ENCODE assay signal across 31 cellular contexts in genomic region chr3:119792270-119792669, GRCh38. TPM values are rescaled to one million over a fixed set of nuclear protein-coding genes. Genes with fewer than 3 reads are reported as not detected.
"Had no signal": no experiment of that assay in that cellular context is flagged by ENCODE, and none has a peak within 500 bp of the region (broad histone marks: within the 10 kb centered on the region; RNA-seq: fewer than 3 reads in every experiment).

No MANE protein-coding gene starts in this region.

- H3K36me3 ChIP-seq: neutrophil, ovary, spleen, suprapubic skin, tibial artery, transverse colon, upper lobe of left lung, vagina had no signal

- DNase-seq: naive thymus-derived CD8-positive, alpha-beta T cell; nephron progenitor cell; nucleus accumbens; ovary; psoas muscle; right cardiac atrium; spleen; stimulated activated CD4-positive, alpha-beta T cell treated with anti-CD3 and anti-CD28 coated beads, Interleukin-12 subunit alpha, Interleukin-12 subunit beta, amount 100 ng/mL, for 4 hours; stimulated activated CD4-positive, alpha-beta T cell treated with anti-CD3 and anti-CD28 coated beads, Interleukin-1b, Interleukin-23, amount 100 ng/mL, for 48 hours; stimulated activated CD4-positive, alpha-beta T cell treated with anti-CD3 and anti-CD28 coated beads, Interleukin-4, amount 100 ng/mL, for 1 hour; stimulated activated CD4-positive, alpha-beta T cell treated with anti-CD3 and anti-CD28 coated beads, Interleukin-4, amount 100 ng/mL, for 4 hours; stimulated activated CD8-positive, alpha-beta memory T cell treated with anti-CD3 and anti-CD28 coated beads, Interleukin-4, amount 100 ng/mL, for 48 hours; stimulated activated naive CD4-positive, alpha-beta T cell; stimulated activated naive CD8-positive, alpha-beta T cell treated with anti-CD3 and anti-CD28 coated beads, Interleukin-15, amount 100 ng/mL, for 72 hours; stimulated activated naive CD8-positive, alpha-beta T cell treated with anti-CD3 and anti-CD28 coated beads, Interleukin-15, Interleukin-2, amounts not matched to agents 100 U/mL and 50 U/mL, for 24 hours; substantia nigra; testis; tibial artery; transverse colon had no signal

- H3K27ac ChIP-seq: neutrophil, ovary, parathyroid adenoma, psoas muscle, skin epidermis, spleen, suprapubic skin, testis, tibial artery, transverse colon, upper lobe of left lung, vagina had no signal

- H2AFZ ChIP-seq: parathyroid adenoma had no signal

- H3K36me3 Mint-ChIP-seq: naive thymus-derived CD8-positive, alpha-beta T cell; natural killer cell treated with Interleukin-12 subunit alpha and Interleukin-12 subunit beta and Interleukin-15 and Interleukin-18, amount 100 ng/mL, for 72 hours; stimulated activated memory B cell treated with anti-CD40 and anti-IgM and Interleukin-4, amounts not matched to agents 10 μg/mL and 1 μg/mL and 100 μg/mL, for 72 hours had no signal

- H3K4me3 Mint-ChIP-seq: naive thymus-derived CD8-positive, alpha-beta T cell; natural killer cell treated with Interleukin-12 subunit alpha and Interleukin-12 subunit beta and Interleukin-15 and Interleukin-18, amount 100 ng/mL, for 72 hours; nephron progenitor cell; neural crest cell; stimulated activated memory B cell treated with anti-CD40 and anti-IgM and Interleukin-4, amounts not matched to agents 10 μg/mL and 1 μg/mL and 100 μg/mL, for 72 hours; stimulated activated naive CD8-positive, alpha-beta T cell treated with anti-CD3 and anti-CD28 coated beads, Interleukin-15, amount 100 ng/mL, for 72 hours had no signal

- H3K4me3 ChIP-seq: ovary, psoas muscle, skin epidermis, smooth muscle cell, spleen, suprapubic skin, testis, tibial artery, transverse colon, upper lobe of left lung, vagina had no signal

- H3K4me1 ChIP-seq: parathyroid adenoma, psoas muscle, spleen, suprapubic skin, testis, tibial artery, upper lobe of left lung, vagina had no signal

- H3K9ac ChIP-seq: parathyroid adenoma had no signal

- H3K79me2 ChIP-seq: parathyroid adenoma had no signal

- H3K27me3 Mint-ChIP-seq: progenitor cell of endocrine pancreas had no signal

- H3K27me3 ChIP-seq: neutrophil, ovary, spleen, suprapubic skin, testis, tibial artery, transverse colon, upper lobe of left lung, vagina had no signal

- H3K4me1 Mint-ChIP-seq: naive thymus-derived CD8-positive, alpha-beta T cell; stimulated activated memory B cell treated with anti-CD40 and anti-IgM and Interleukin-4, amounts not matched to agents 10 μg/mL and 1 μg/mL and 100 μg/mL, for 72 hours; stimulated activated naive CD8-positive, alpha-beta T cell treated with anti-CD3 and anti-CD28 coated beads, Interleukin-15, amount 100 ng/mL, for 72 hours had no signal

- H3K9me3 ChIP-seq: neutrophil, ovary, psoas muscle, spleen, suprapubic skin, testis, tibial artery, transverse colon, upper lobe of left lung, vagina had no signal

- ATAC-seq: naive thymus-derived CD8-positive, alpha-beta T cell; natural killer cell treated with Interleukin-12 subunit alpha and Interleukin-12 subunit beta and Interleukin-15 and Interleukin-18, amount 100 ng/mL, for 72 hours; psoas muscle; right cardiac atrium; sciatic nerve; stimulated activated memory B cell treated with anti-CD40 and anti-IgM and Interleukin-4, amounts not matched to agents 10 μg/mL and 1 μg/mL and 100 μg/mL, for 72 hours; stimulated activated naive CD8-positive, alpha-beta T cell treated with anti-CD3 and anti-CD28 coated beads, Interleukin-15, amount 100 ng/mL, for 72 hours; stimulated activated naive CD8-positive, alpha-beta T cell treated with anti-CD3 and anti-CD28 coated beads, Interleukin-15, Interleukin-2, amounts not matched to agents 100 U/mL and 50 U/mL, for 24 hours had no signal

- H3K9me3 Mint-ChIP-seq: naive thymus-derived CD8-positive, alpha-beta T cell; natural killer cell treated with Interleukin-12 subunit alpha and Interleukin-12 subunit beta and Interleukin-15 and Interleukin-18, amount 100 ng/mL, for 72 hours; neural crest cell had no signal

- H3K27ac Mint-ChIP-seq: naive thymus-derived CD8-positive, alpha-beta T cell; natural killer cell treated with Interleukin-12 subunit alpha and Interleukin-12 subunit beta and Interleukin-15 and Interleukin-18, amount 100 ng/mL, for 72 hours; nephron progenitor cell; progenitor cell of endocrine pancreas; stimulated activated memory B cell treated with anti-CD40 and anti-IgM and Interleukin-4, amounts not matched to agents 10 μg/mL and 1 μg/mL and 100 μg/mL, for 72 hours; stimulated activated naive CD8-positive, alpha-beta T cell treated with anti-CD3 and anti-CD28 coated beads, Interleukin-15, amount 100 ng/mL, for 72 hours had no signal

- H3K4me2 ChIP-seq: smooth muscle cell had no signal

RNA-seq across cellular contexts. Expression of gene NR1I2, which starts 10.4 kb away (rescaled TPM):
- total RNA-seq: natural killer cell treated with Interleukin-12 subunit alpha and Interleukin-12 subunit beta and Interleukin-15 and Interleukin-18, amount 100 ng/mL, for 72 hours; psoas muscle; sciatic nerve; smooth muscle cell; suprapubic skin; vagina had no signal
- polyA plus RNA-seq: smooth muscle cell had no signal
